In genomic region chr12:1369460-1369859, GRCh38 we compare ENCODE assay signal across 1 cellular context.
TF ChIP-seq lines count a peak whose summit lies in the region.

No MANE protein-coding gene starts in this region.

TF ChIP-seq in GM23338, 12 proteins besides CTCF, POLR2A, EP300 and RAD21 (continued from another document):
- no peak for TF ChIP-seq ZNF462 (CRISPR knock-in tag; IDR thresholded peaks at IDR 0.05)
- no peak for TF ChIP-seq EZH2phosphoT487 (IDR thresholded peaks at IDR 0.05; ENCODE audit: unreplicated experiment)
- TF ChIP-seq NANOG (IDR thresholded peaks at IDR 0.05; ENCODE audit: borderline replicate concordance), result no peak
- TF ChIP-seq EZH2 (IDR thresholded peaks at IDR 0.05; ENCODE audit: low read depth, unreplicated experiment), result no peak
- no peak for TF ChIP-seq ZNF331 (CRISPR knock-in tag; IDR thresholded peaks at IDR 0.05; ENCODE audit: low read depth)
- no peak for TF ChIP-seq CREB1 (CRISPR knock-in tag; IDR thresholded peaks at IDR 0.05; ENCODE audit: low read depth)
- TF ChIP-seq STAT1 (IDR thresholded peaks at IDR 0.05; ENCODE audit: unreplicated experiment), result no peak
- no peak for TF ChIP-seq REST (IDR thresholded peaks at IDR 0.05; ENCODE audit: unreplicated experiment)
TF ChIP-seq in GM23338: peak in this region for 0.
